In genomic region chr13:111129465-111130110, GRCh38 we compare ENCODE assay signal across 12 cellular contexts. TPM values are rescaled to one million over a fixed set of nuclear protein-coding genes. Genes with fewer than 3 reads are reported as not detected.
A peak's percentile ranks its signal among the peaks of the same experiment; 100 is the strongest.
DNase-seq lines count a peak whose midpoint lies in the region; ATAC-seq and TF ChIP-seq lines count a peak whose summit lies in the region.
"Had no signal": no experiment of that assay in that cellular context is flagged by ENCODE, and none has a peak within 500 bp of the region (broad histone marks: within the 10 kb centered on the region; RNA-seq: fewer than 3 reads in every experiment).

No MANE protein-coding gene starts in this region.

- H3K9me2 ChIP-seq in neural cell (ENCODE audit: insufficient read depth, low read length): no peaks in the 10 kb centered on the region

- no peak overlapping the region for H3K4me3 Mint-ChIP-seq in CD4-positive, alpha-beta T cell
- H3K4me3 Mint-ChIP-seq: activated CD4-positive, alpha-beta memory T cell treated with anti-CD3 and anti-CD28 coated beads, Interleukin-2, amount 10 ng/mL, durations not matched to agents 7 days and 5 days had no signal

- POLR2A ChIA-PET in CD4-positive, alpha-beta T cell (lab: Charles Lee): no interaction called here

- H3K36me3 Mint-ChIP-seq in CD4-positive, alpha-beta T cell (ENCODE audit: low read depth): no peaks in the 10 kb centered on the region

- peaks cover 8% of the 10 kb centered on the region for H3K27me3 Mint-ChIP-seq in CD4-positive, alpha-beta T cell

- peaks cover 8% of the 10 kb centered on the region for H4K20me1 ChIP-seq in neural cell (ENCODE audit: insufficient read depth)

- H3K4me3 ChIP-seq in neural cell (ENCODE audit: low read length): peak overlapping the region; percentile 39
- H3K4me3 ChIP-seq: ascending aorta, esophagus squamous epithelium had no signal

- no peaks in the 10 kb centered on the region for H3F3A ChIP-seq in neural cell (ENCODE audit: insufficient read depth, low read length, poor library complexity, severe bottlenecking)

- no peak for TF ChIP-seq RAD21 in neural cell (conservative IDR thresholded peaks at IDR 0.05)

- intact Hi-C loops in CD4-positive, alpha-beta T cell (cut with DNase I, micrococcal nuclease): no loop called here

- DNase-seq in activated CD8-positive, alpha-beta memory T cell treated with anti-CD3 and anti-CD28 coated beads for 24 hours: no peak
- no peak for DNase-seq in CD4-positive, alpha-beta T cell
- no peak for DNase-seq in NCI-H82 (lab: John Stamatoyannopoulos, UW)
- DNase-seq: activated CD4-positive, alpha-beta memory T cell treated with anti-CD3 and anti-CD28 coated beads, Interleukin-2, amount 10 ng/mL, durations not matched to agents 7 days and 5 days; DMS153; esophagus squamous epithelium; NCI-H1417 treated with DMSO at 0.1 percent for 48 hours had no signal

- CTCF ChIA-PET in CD4-positive, alpha-beta T cell (lab: Charles Lee): no interaction called here

- no peaks in the 10 kb centered on the region for H3K36me3 ChIP-seq in neural cell (ENCODE audit: insufficient read depth, low read length)
- H3K36me3 ChIP-seq: ascending aorta, esophagus squamous epithelium had no signal

- TF ChIP-seq CTCF in neural cell (IDR thresholded peaks at IDR 0.05; ENCODE audit: poor library complexity, severe bottlenecking): no peak
- no peak for TF ChIP-seq CTCF in CD4-positive, alpha-beta T cell (IDR thresholded peaks at IDR 0.05)

- H2AFZ ChIP-seq in neural cell (ENCODE audit: low read depth, low read length): no peak overlapping the region

- no peaks in the 10 kb centered on the region for H3K9me3 Mint-ChIP-seq in CD4-positive, alpha-beta T cell

- H3K4me2 ChIP-seq in neural cell (ENCODE audit: low read length): peak overlapping the region; percentile 29

- no peaks in the 10 kb centered on the region for H3K27me3 ChIP-seq in neural cell (ENCODE audit: insufficient read depth, low read depth, low read length)
- no peaks in the 10 kb centered on the region for H3K27me3 ChIP-seq in CD4-positive, alpha-beta T cell (ENCODE audit: control insufficient read depth, insufficient read depth, low read length)
- H3K27me3 ChIP-seq: ascending aorta had no signal

- H3K79me2 ChIP-seq in neural cell (replicated peaks; ENCODE audit: insufficient read depth, low read length): peaks cover 46% of the 10 kb centered on the region

- H3K9ac ChIP-seq in neural cell (ENCODE audit: low read length): peak overlapping the region; percentile 5

- H3K27ac Mint-ChIP-seq in CD4-positive, alpha-beta T cell: no peak overlapping the region
- H3K27ac Mint-ChIP-seq: activated CD4-positive, alpha-beta memory T cell treated with anti-CD3 and anti-CD28 coated beads, Interleukin-2, amount 10 ng/mL, durations not matched to agents 7 days and 5 days had no signal

- ATAC-seq in GM19035 (IDR thresholded peaks at IDR 0.05; ENCODE audit: unreplicated experiment) (peak; percentile 99), HG02588 (IDR thresholded peaks at IDR 0.05; ENCODE audit: unreplicated experiment) (peak; percentile 98), HG03439 (IDR thresholded peaks at IDR 0.05; ENCODE audit: unreplicated experiment) (peak; percentile 98)
- ATAC-seq in CD4-positive, alpha-beta T cell (ENCODE audit: poor library complexity): no peak

- no peak for TF ChIP-seq EP300 in neural cell (conservative IDR thresholded peaks at IDR 0.05; ENCODE audit: poor library complexity, severe bottlenecking)

- peak overlapping the region; percentile 61 for H3K27ac ChIP-seq in neural cell (ENCODE audit: low read length)
- no peak overlapping the region for H3K27ac ChIP-seq in CD4-positive, alpha-beta T cell (ENCODE audit: low read depth, low read length)
- H3K27ac ChIP-seq: ascending aorta, esophagus squamous epithelium had no signal

- H3K4me1 Mint-ChIP-seq in CD4-positive, alpha-beta T cell (ENCODE audit: low read depth): no peaks in the 10 kb centered on the region
- H3K4me1 Mint-ChIP-seq: activated CD4-positive, alpha-beta memory T cell treated with anti-CD3 and anti-CD28 coated beads, Interleukin-2, amount 10 ng/mL, durations not matched to agents 7 days and 5 days had no signal

- no peaks in the 10 kb centered on the region for H3K9me3 ChIP-seq in neural cell (ENCODE audit: low read length)
- H3K9me3 ChIP-seq in CD4-positive, alpha-beta T cell (ENCODE audit: control insufficient read depth, low read length): no peaks in the 10 kb centered on the region
- H3K9me3 ChIP-seq: ascending aorta, esophagus squamous epithelium had no signal

TF ChIP-seq in neural cell, 6 proteins besides CTCF, POLR2A, EP300 and RAD21:
- TF ChIP-seq REST (IDR thresholded peaks at IDR 0.05; ENCODE audit: borderline replicate concordance) (no peak), SMC3 (conservative IDR thresholded peaks at IDR 0.05; ENCODE audit: poor library complexity) (no peak), MXI1 (conservative IDR thresholded peaks at IDR 0.05; ENCODE audit: poor library complexity, severe bottlenecking) (no peak), POLR2AphosphoS5 (IDR thresholded peaks at IDR 0.05) (no peak), EZH2 (IDR thresholded peaks at IDR 0.05; ENCODE audit: borderline replicate concordance, insufficient read depth, low read length, poor library complexity, severe bottlenecking) (no peak), TAF1 (IDR thresholded peaks at IDR 0.05; ENCODE audit: low read depth) (no peak)

RNA-seq across cellular contexts. Expression of gene ARHGEF7, which starts 14.5 kb away (rescaled TPM):
- 155 and 164 TPM in 2 replicates for polyA plus RNA-seq in neural cell
- 250 and 290 TPM in 2 replicates for polyA minus RNA-seq in neural cell
- total RNA-seq in CD4-positive, alpha-beta T cell: 100 to 1,000 TPM; 144 to 150 TPM
